ENCODE assay signal across 9 cellular contexts in the genomic region with DNA sequence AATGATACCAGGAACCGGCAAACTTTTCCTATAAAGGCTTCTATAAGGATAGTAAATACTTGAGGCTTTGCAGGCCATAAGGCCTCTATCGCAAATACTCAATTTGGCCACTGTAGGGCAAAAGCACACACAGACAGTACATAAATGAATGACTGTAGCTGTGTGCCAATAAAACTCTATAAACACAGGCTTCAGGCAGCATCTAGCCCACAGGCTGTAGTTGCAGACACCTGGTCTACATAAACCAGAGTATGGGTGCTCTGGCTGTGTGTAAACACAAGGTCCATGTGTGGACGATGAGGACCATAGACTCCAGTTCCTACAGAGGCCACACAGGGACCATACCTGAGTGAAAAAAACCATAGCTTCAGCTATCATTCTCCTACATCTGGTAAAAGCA. TPM values are rescaled to one million over a fixed set of nuclear protein-coding genes. Genes with fewer than 3 reads are reported as not detected.
A peak's percentile ranks its signal among the peaks of the same experiment; 100 is the strongest.
DNase-seq lines count a peak whose midpoint lies in the region; ATAC-seq and TF ChIP-seq lines count a peak whose summit lies in the region.
"Had no signal": no experiment of that assay in that cellular context is flagged by ENCODE, and none has a peak within 500 bp of the region (broad histone marks: within the 10 kb centered on the region; RNA-seq: fewer than 3 reads in every experiment).

No MANE protein-coding gene starts in this region.

- H3F3A ChIP-seq in GM23338 (replicated peaks; ENCODE audit: low read depth) = peaks cover 14% of the 10 kb centered on the region

- in situ Hi-C loops in Panc1 (cut with HindIII; ENCODE audit: low pct_unique_long_range_greater_than_20kb, low sequenced_read_pairs) = no loop called here

- POLR2A ChIA-PET in Panc1 (lab: Charles Lee) = interaction anchor here (0.8 kb wide), 1 partner anchor 12 kb away, joined by 3 read pairs; no protein-coding TSS in a partner anchor

- no peak overlapping the region for H3K4me2 ChIP-seq in GM23338

- H3K4me1 Mint-ChIP-seq in GM23338 = peaks cover 35% of the 10 kb centered on the region

- peaks cover 100% of the 10 kb centered on the region for H3K79me2 ChIP-seq in GM23338 (replicated peaks; ENCODE audit: insufficient read depth)

- H3K27me3 Mint-ChIP-seq in GM23338 (ENCODE audit: insufficient read depth, low read depth, poor library complexity) = peaks cover 19% of the 10 kb centered on the region

- peak overlapping the region; percentile 72; the same call in 1 of the 2 replicates for H3K27ac Mint-ChIP-seq in GM23338

- BruUV-seq in Panc1 (replicated peaks; lab: Mats Ljungman, UMichigan) = no TSS peak

- DNase-seq in GM23338 (ENCODE audit: low spot score) (no peak), Panc1 (ENCODE audit: low read depth, low spot score) (no peak), psoas muscle (no peak), cerebellar nuclear complex (lab: John Stamatoyannopoulos, UW) (no peak), HuH-7 (ENCODE audit: low spot score) (no peak), head of caudate nucleus (no peak)
- DNase-seq: stimulated activated CD4-positive, alpha-beta T cell treated with anti-CD3 and anti-CD28 coated beads, Interleukin-4, amount 100 ng/mL, for 1 hour had no signal

- H3K4me1 ChIP-seq in GM23338 (ENCODE audit: insufficient read depth) (peaks cover 28% of the 10 kb centered on the region), Panc1 (ENCODE audit: control insufficient read depth, insufficient read depth, low read length) (peaks cover 16% of the 10 kb centered on the region), gastroesophageal sphincter (peaks cover 10 to 59% (median 12%) of the 10 kb centered on the region in 3 donors), psoas muscle (no peaks in the 10 kb centered on the region)

- WGBS in gastroesophageal sphincter (ENCODE audit: low coverage in 1 of 2), 2 donors = 20 to 60% methylated on average over 2 to 3 of the region's 3 CpGs
- 84 to 91% (median 89%) methylated on average over 3 of the region's 3 CpGs for whole genome bisulfite sequencing in psoas muscle, 3 donors

- H3K27me3 ChIP-seq in GM23338 (ENCODE audit: insufficient read depth) = no peaks in the 10 kb centered on the region
- no peaks in the 10 kb centered on the region for H3K27me3 ChIP-seq in Panc1 (ENCODE audit: control insufficient read depth, insufficient read depth, low read length)
- no peaks in the 10 kb centered on the region for H3K27me3 ChIP-seq in gastroesophageal sphincter
- H3K27me3 ChIP-seq in psoas muscle (ENCODE audit: insufficient read depth in 3 of 3, low read length in 2 of 3) = no peaks in the 10 kb centered on the region

- H3K9me2 ChIP-seq in GM23338 (ENCODE audit: insufficient read depth) = no peaks in the 10 kb centered on the region

- H3K36me3 ChIP-seq in GM23338 (ENCODE audit: insufficient read depth) (peaks cover 27% of the 10 kb centered on the region), Panc1 (ENCODE audit: control insufficient read depth, insufficient read depth, low read length) (no peaks in the 10 kb centered on the region; the same call in 1 of the 2 replicates), gastroesophageal sphincter (peaks cover 0 to 57% of the 10 kb centered on the region in 2 donors), psoas muscle (ENCODE audit: insufficient read depth in 1 of 2, low read depth in 1 of 2) (peaks cover 11 to 77% of the 10 kb centered on the region in 2 donors)

- TF ChIP-seq EP300 in gastroesophageal sphincter (IDR thresholded peaks at IDR 0.05) = no peak

- no peaks in the 10 kb centered on the region; the same call in 2 of the 3 replicates for H3K9me3 Mint-ChIP-seq in GM23338

- ATAC-seq in GM23338 = peak; percentile 19; the same call in 1 of the 3 replicates
- ATAC-seq in Panc1 = peak; percentile 82
- peak; percentile 38 for ATAC-seq in gastroesophageal sphincter
- ATAC-seq in psoas muscle = peak in 2 of 4 donors; percentile 20 to 31
- ATAC-seq in HG02973 (IDR thresholded peaks at IDR 0.05; ENCODE audit: unreplicated experiment) = no peak

- intact Hi-C loops in Panc1 (cut with micrococcal nuclease; ENCODE audit: unreplicated experiment) = no loop called here
- intact Hi-C loops in psoas muscle (cut with DNase I) = no loop called here
- intact Hi-C loops in head of caudate nucleus (cut with DNase I) = no loop called here

- no peak for TF ChIP-seq POLR2A in gastroesophageal sphincter (IDR thresholded peaks at IDR 0.05)

- CTCF ChIA-PET in Panc1 (lab: Charles Lee) = interaction anchor here (1.6 kb wide), 1 partner anchor 80 kb away, joined by 8 read pairs; no protein-coding TSS in a partner anchor

- H3K9me3 ChIP-seq in Panc1 (ENCODE audit: control insufficient read depth, insufficient read depth, low read depth, low read length) (no peaks in the 10 kb centered on the region), gastroesophageal sphincter (no peaks in the 10 kb centered on the region), psoas muscle (no peaks in the 10 kb centered on the region)

- H3K36me3 Mint-ChIP-seq in GM23338 (ENCODE audit: low read depth) = peaks cover 89% of the 10 kb centered on the region

- no peak overlapping the region for H2AFZ ChIP-seq in GM23338

- no peak overlapping the region for H3K4me3 ChIP-seq in GM23338
- H3K4me3 ChIP-seq in Panc1 (ENCODE audit: low read depth in 2 of 2, low read length in 2 of 2) = no peak overlapping the region
- no peak overlapping the region for H3K4me3 ChIP-seq in gastroesophageal sphincter
- no peak overlapping the region for H3K4me3 ChIP-seq in psoas muscle

- H3K4me3 Mint-ChIP-seq in GM23338 = no peak overlapping the region; the same call in 2 of the 3 replicates

- no peak for TF ChIP-seq CTCF in GM23338 (conservative IDR thresholded peaks at IDR 0.05; ENCODE audit: low read depth in 2 of 2)
- no peak for TF ChIP-seq CTCF in Panc1 (IDR thresholded peaks at IDR 0.05)
- peak in 2 of 4 experiments; percentile 44 to 61 for TF ChIP-seq CTCF in gastroesophageal sphincter (IDR thresholded peaks at IDR 0.05)
- no peak for TF ChIP-seq CTCF in psoas muscle (IDR thresholded peaks at IDR 0.05)

- H4K20me1 ChIP-seq in GM23338 (replicated peaks; ENCODE audit: insufficient read depth) = peaks cover 8% of the 10 kb centered on the region

- peak overlapping the region; percentile 88 for H3K27ac ChIP-seq in GM23338 (ENCODE audit: low read depth)
- peak overlapping the region; percentile 93 for H3K27ac ChIP-seq in Panc1 (ENCODE audit: low read length)
- H3K27ac ChIP-seq in gastroesophageal sphincter = peak overlapping the region; percentile 4 to 76 (median 69)
- H3K27ac ChIP-seq in psoas muscle = peak overlapping the region; percentile 28

TF ChIP-seq in GM23338, 12 proteins besides CTCF, POLR2A, EP300 and RAD21 (continues in another document):
- TF ChIP-seq ZNF114 (CRISPR knock-in tag; IDR thresholded peaks at IDR 0.05) (no peak), EZH2phosphoT487 (IDR thresholded peaks at IDR 0.05; ENCODE audit: unreplicated experiment) (no peak), JUNB (IDR thresholded peaks at IDR 0.05; ENCODE audit: unreplicated experiment) (no peak), ZNF331 (CRISPR knock-in tag; IDR thresholded peaks at IDR 0.05; ENCODE audit: low read depth) (no peak)

RNA-seq across cellular contexts. Expression of gene ZMYND8, which starts 52.2 kb away (rescaled TPM):
- 64.2 and 70.9 TPM in 2 replicates for total RNA-seq in GM23338 (2014; rRNA removed; shearing (Covaris generic))
- polyA plus RNA-seq in GM23338 (2016; fragmentation: Nextera tagmentation; extraction: Ambion mirVana) (122 and 128 TPM in 2 replicates), psoas muscle (1 to 10 TPM; 4.7 to 9.5 (median 8.2) TPM)
- total RNA-seq in Panc1 (2021; ENCODE audit: unreplicated experiment) (50.7 TPM), gastroesophageal sphincter (10 to 100 TPM; 32.2 to 78.9 (median 54.4) TPM), psoas muscle (10 to 100 TPM; 17.7 to 42.9 (median 22.4) TPM)
- polyA plus RNA-seq in Panc1 (2012; ENCODE audit: insufficient read length) = 26.6 TPM

Comparison
In these comparisons a context has a peak if more than half of its experiments do, and no peak if none do; other contexts are left out.
1. H3K27ac ChIP-seq: peak in every context shown above with its lines; median percentile 93 in Panc1; 88 in GM23338; 69 in gastroesophageal sphincter; 28 in psoas muscle.